Comparison of ENCODE assay signal across 14 cellular contexts in genomic region chr20:5570442-5570841, GRCh38. TPM values are rescaled to one million over a fixed set of nuclear protein-coding genes. Genes with fewer than 3 reads are reported as not detected.
DNase-seq lines count a peak whose midpoint lies in the region; ATAC-seq, FAIRE-seq and TF ChIP-seq lines count a peak whose summit lies in the region.
"Had no signal": no experiment of that assay in that cellular context is flagged by ENCODE, and none has a peak within 500 bp of the region (broad histone marks: within the 10 kb centered on the region; RNA-seq: fewer than 3 reads in every experiment).

No MANE protein-coding gene starts in this region.

- H3K4me1 ChIP-seq in thymus (ENCODE audit: control insufficient read depth, insufficient read depth, low read length) = no peaks in the 10 kb centered on the region

- intact Hi-C loops in left ventricle myocardium superior (cut with micrococcal nuclease) (no loop called here), Right ventricle myocardium superior (cut with DNase I) (no loop called here)

- peaks cover 72% of the 10 kb centered on the region for H3K36me3 ChIP-seq in SU-DHL-6 (ENCODE audit: low read length)
- peaks cover 28% of the 10 kb centered on the region for H3K36me3 ChIP-seq in thymus (ENCODE audit: control insufficient read depth, insufficient read depth)

- no peaks in the 10 kb centered on the region for H3K27me3 ChIP-seq in SU-DHL-6 (ENCODE audit: low read length)
- no peaks in the 10 kb centered on the region for H3K27me3 ChIP-seq in thymus (ENCODE audit: control insufficient read depth, insufficient read depth)
- H3K27me3 ChIP-seq: BLaER1, brain microvascular endothelial cell had no signal

- H2AFZ ChIP-seq in SU-DHL-6 (ENCODE audit: low read depth, low read length, severe bottlenecking) = no peak overlapping the region

- no peaks in the 10 kb centered on the region for H3K9me2 ChIP-seq in SU-DHL-6 (replicated peaks; ENCODE audit: insufficient read depth, low read length)

- no peak for TF ChIP-seq CTCF in SU-DHL-6 (IDR thresholded peaks at IDR 0.05; ENCODE audit: insufficient read depth, low read length, poor library complexity, severe bottlenecking)

- H4K20me1 ChIP-seq in SU-DHL-6 (ENCODE audit: low read depth, low read length) = peaks cover 13% of the 10 kb centered on the region
- H4K20me1 ChIP-seq: BLaER1 had no signal

- H3K79me2 ChIP-seq in SU-DHL-6 (ENCODE audit: insufficient read depth, low read length) = peaks cover 86% of the 10 kb centered on the region

- H3F3A ChIP-seq in SU-DHL-6 (ENCODE audit: insufficient read depth) = peaks cover 90% of the 10 kb centered on the region

- FAIRE-seq in HTR-8/SVneo (lab: Jason Lieb, UNC) = no peak

- H3K27ac ChIP-seq in SU-DHL-6 (ENCODE audit: low read depth, low read length) = peak overlapping the region; percentile 79
- peak overlapping the region; percentile 64 for H3K27ac ChIP-seq in thymus (ENCODE audit: low read depth)
- H3K27ac ChIP-seq: BLaER1, brain microvascular endothelial cell had no signal

- no peak overlapping the region for H3K9ac ChIP-seq in SU-DHL-6 (ENCODE audit: low read length)
- H3K9ac ChIP-seq: BLaER1 had no signal

- H3K4me2 ChIP-seq in SU-DHL-6 (ENCODE audit: low read depth, low read length, poor library complexity, severe bottlenecking) = peak overlapping the region; percentile 46
- H3K4me2 ChIP-seq: BLaER1 had no signal

- H3K4me3 ChIP-seq in SU-DHL-6 (ENCODE audit: insufficient read depth, low read length, poor library complexity, severe bottlenecking) = no peak overlapping the region
- no peak overlapping the region for H3K4me3 ChIP-seq in thymus (ENCODE audit: low read length)
- H3K4me3 ChIP-seq: BLaER1 had no signal

- ATAC-seq in left ventricle myocardium superior (peak; percentile 50), Right ventricle myocardium superior (ENCODE audit: poor library complexity) (no peak)

- 92% methylated on average over 6 of the region's 6 CpGs for WGBS in thymus

- H3K9me3 ChIP-seq in SU-DHL-6 (ENCODE audit: insufficient read depth, low read length) (no peaks in the 10 kb centered on the region), thymus (ENCODE audit: control insufficient read depth) (no peaks in the 10 kb centered on the region)
- H3K9me3 ChIP-seq: BLaER1 had no signal

- DNase-seq in left ventricle myocardium superior (no peak), Right ventricle myocardium superior (no peak), germinal center (ENCODE audit: low spot score) (peak; percentile 17), HTR-8/SVneo (ENCODE audit: insufficient read length, low spot score) (no peak), RPMI8226 (no peak)
- DNase-seq in stimulated activated CD4-positive, alpha-beta T cell treated with anti-CD3 and anti-CD28 coated beads, Interleukin-4, amount 100 ng/mL, for 1 hour = no peak
- DNase-seq: activated CD8-positive, alpha-beta memory T cell treated with anti-CD3 and anti-CD28 coated beads, Interleukin-2, amount 50 U/mL, for 4 hours; brain microvascular endothelial cell; NCI-H1105; NCI-H510A treated with DMSO at 0.1 percent for 48 hours; SW 1271 had no signal

RNA-seq across cellular contexts. Expression of gene GPCPD1, which starts 40.4 kb away (rescaled TPM):
- 20.1 TPM for total RNA-seq in left ventricle myocardium superior
- total RNA-seq in Right ventricle myocardium superior = 21.0 TPM
- polyA plus RNA-seq in thymus = 54.1 TPM
